8 cellular contexts compared by ENCODE assay signal in the genomic region with DNA sequence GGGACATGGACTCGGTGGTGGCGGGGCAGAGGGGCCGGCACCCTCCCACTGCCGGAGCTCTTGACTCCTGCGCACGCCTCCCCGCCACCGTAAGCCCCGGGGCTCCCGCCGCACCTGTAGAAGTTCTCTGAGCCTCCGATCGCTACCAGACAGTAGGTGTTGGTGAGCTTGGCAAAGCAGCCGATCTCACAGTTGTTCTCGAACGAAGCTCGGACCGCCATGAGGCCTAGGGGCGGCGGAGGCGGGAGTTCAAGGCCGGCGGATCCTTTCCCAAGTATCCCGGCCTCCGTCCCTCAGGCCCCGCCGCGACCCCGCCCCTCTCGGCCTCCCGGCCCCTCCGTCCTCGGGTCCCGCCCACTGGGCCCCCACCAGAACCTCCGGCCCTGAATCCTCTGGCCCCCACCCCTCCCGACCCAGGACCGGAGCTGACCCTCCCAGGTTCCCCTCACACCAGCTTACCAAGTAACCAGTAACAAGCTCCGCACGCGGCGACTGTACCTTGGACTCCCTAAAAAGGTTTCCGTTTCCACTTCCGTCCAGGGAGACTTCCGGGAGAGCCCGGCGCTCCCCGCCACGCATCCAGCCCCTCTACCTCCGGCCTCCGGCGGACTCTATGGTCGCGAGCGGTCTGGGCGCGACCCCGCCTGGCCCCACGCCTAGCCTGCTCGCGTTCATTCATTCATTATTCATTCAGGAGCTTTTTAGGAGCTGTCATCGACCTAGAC. TPM values are rescaled to one million over a fixed set of nuclear protein-coding genes. Genes with fewer than 3 reads are reported as not detected.
DNase-seq lines count a peak whose midpoint lies in the region; ATAC-seq and TF ChIP-seq lines count a peak whose summit lies in the region.

A gene (minus strand): TSS at position 506 of the 725 bp plus-strand sequence. CDS start 285 bp downstream, at position 221.

- no peaks in the 10 kb centered on the region for H3K27me3 ChIP-seq in CD4-positive, CD25-positive, alpha-beta regulatory T cell (ENCODE audit: control insufficient read depth, insufficient read depth, low read length)
- H3K27me3 ChIP-seq in HUES64 (ENCODE audit: insufficient read depth, low read length): no peaks in the 10 kb centered on the region

- TF ChIP-seq POLR2A in erythroblast (IDR thresholded peaks at IDR 0.05; ENCODE audit: low read length): peak; percentile 71

- under 1% methylated on average over 61 of the region's 61 CpGs for WGBS in HUES64

- peak within 1 kb of the TSS; percentile 88 for H3K9ac ChIP-seq in HUES64 (ENCODE audit: low read depth, low read length)

- no peaks in the 10 kb centered on the region for H3K9me3 ChIP-seq in CD4-positive, CD25-positive, alpha-beta regulatory T cell (ENCODE audit: control insufficient read depth in 2 of 2, low read length in 2 of 2)
- no peaks in the 10 kb centered on the region for H3K9me3 ChIP-seq in HUES64 (ENCODE audit: insufficient read depth, low read depth, low read length)

- H3K36me3 Mint-ChIP-seq in CD4-positive, CD25-positive, alpha-beta regulatory T cell: peaks cover 9% of the 10 kb centered on the region

- H3K4me3 ChIP-seq in CD4-positive, CD25-positive, alpha-beta regulatory T cell (ENCODE audit: low read depth, low read length): peak within 1 kb of the TSS; percentile 72
- peak within 1 kb of the TSS; percentile 91 for H3K4me3 ChIP-seq in HUES64 (ENCODE audit: low read length)

- peak; percentile 84 to 87 for ATAC-seq in CD4-positive, CD25-positive, alpha-beta regulatory T cell (ENCODE audit: low read depth in 2 of 2)
- peak; percentile 82 for ATAC-seq in GM19452 (IDR thresholded peaks at IDR 0.05; ENCODE audit: unreplicated experiment)

- H3K4me1 ChIP-seq in CD4-positive, CD25-positive, alpha-beta regulatory T cell (ENCODE audit: control insufficient read depth, insufficient read depth, low read length, poor library complexity, severe bottlenecking): peaks cover 23% of the 10 kb centered on the region
- peaks cover 5% of the 10 kb centered on the region; the same call in 1 of the 2 replicates for H3K4me1 ChIP-seq in HUES64 (ENCODE audit: insufficient read depth, low read length)

- peak within 1 kb of the TSS; percentile 92 to 98 (median 97) for H3K27ac Mint-ChIP-seq in CD4-positive, CD25-positive, alpha-beta regulatory T cell

- no peaks in the 10 kb centered on the region for H3K27me3 Mint-ChIP-seq in CD4-positive, CD25-positive, alpha-beta regulatory T cell

- H3K27ac ChIP-seq in CD4-positive, CD25-positive, alpha-beta regulatory T cell (ENCODE audit: insufficient read depth, low read length, poor library complexity, severe bottlenecking): peak within 1 kb of the TSS; percentile 84
- H3K27ac ChIP-seq in HUES64 (ENCODE audit: low read depth, low read length): peak within 1 kb of the TSS; percentile 78

- no peaks in the 10 kb centered on the region for H3K9me3 Mint-ChIP-seq in CD4-positive, CD25-positive, alpha-beta regulatory T cell

- H3K4me1 Mint-ChIP-seq in CD4-positive, CD25-positive, alpha-beta regulatory T cell: peaks cover 0 to 40% (median 26%) of the 10 kb centered on the region in 4 donors

- peaks cover 17% of the 10 kb centered on the region for H3K36me3 ChIP-seq in CD4-positive, CD25-positive, alpha-beta regulatory T cell (ENCODE audit: control insufficient read depth, insufficient read depth, low read length)
- peaks cover 33% of the 10 kb centered on the region for H3K36me3 ChIP-seq in HUES64 (ENCODE audit: insufficient read depth, low read length)

- H3K4me3 Mint-ChIP-seq in CD4-positive, CD25-positive, alpha-beta regulatory T cell: peak within 1 kb of the TSS; percentile 93 to 99 (median 96)

- peak; percentile 61 to 90 (median 63) for DNase-seq in CD4-positive, CD25-positive, alpha-beta regulatory T cell
- peak; percentile 87 for DNase-seq in OCI-M2 (lab: John Stamatoyannopoulos, UW; ENCODE audit: unreplicated experiment)
- DNase-seq in activated T-cell treated with anti-CD3 and anti-CD28 coated beads for 48 hours (ENCODE audit: low read depth): peak; percentile 79
- peak; percentile 91 to 92 for DNase-seq in erythroblast (lab: John Stamatoyannopoulos, UW)
- DNase-seq in mucosa of gallbladder (ENCODE audit: low spot score): peak; percentile 79
- peak; percentile 49 to 53 for DNase-seq in stimulated activated CD8-positive, alpha-beta memory T cell treated with anti-CD3 and anti-CD28 coated beads, Interleukin-4, amount 100 ng/mL, for 4 hours (ENCODE audit: low read depth in 2 of 2, low spot score in 1 of 2)

RNA-seq across cellular contexts. Expression of the gene that starts here (rescaled TPM):
- 52.2 TPM for total RNA-seq in CD4-positive, CD25-positive, alpha-beta regulatory T cell
- polyA plus RNA-seq in CD4-positive, CD25-positive, alpha-beta regulatory T cell: 100 to 1,000 TPM; 170 to 203 (median 185) TPM
- polyA plus RNA-seq in HUES64 (2013, experiment 1 of 2): 138 TPM
- 113 TPM for polyA plus RNA-seq in HUES64 (2013, experiment 2 of 2)
- 98.5 TPM for total RNA-seq in mucosa of gallbladder

Comparison
In these comparisons a context has a peak if more than half of its experiments do, and no peak if none do; other contexts are left out.
1. Peak in every context shown above with its lines: DNase-seq, ATAC-seq, H3K4me3 ChIP-seq and H3K27ac ChIP-seq.